ENCODE assay signal across 9 cellular contexts in genomic region chr2:105143094-105143466, GRCh38.
DNase-seq lines count a peak whose midpoint lies in the region; ATAC-seq and TF ChIP-seq lines count a peak whose summit lies in the region.
"Had no signal": no experiment of that assay in that cellular context is flagged by ENCODE, and none has a peak within 500 bp of the region (broad histone marks: within the 10 kb centered on the region; RNA-seq: fewer than 3 reads in every experiment).

No MANE protein-coding gene starts in this region.

- H3K36me3 ChIP-seq in ES-I3 (ENCODE audit: insufficient read depth, low read length) = no peaks in the 10 kb centered on the region
- H3K36me3 ChIP-seq in RWPE2 (ENCODE audit: low read depth) = no peaks in the 10 kb centered on the region

- peaks cover 34% of the 10 kb centered on the region for H3K27me3 ChIP-seq in RWPE2 (ENCODE audit: insufficient read depth, poor library complexity, severe bottlenecking)

- H3K27me3 Mint-ChIP-seq in endothelial cell (ENCODE audit: unreplicated experiment) (peaks cover 17% of the 10 kb centered on the region), progenitor cell of endocrine pancreas (peaks cover 4% of the 10 kb centered on the region)

- H3K27ac Mint-ChIP-seq in endothelial cell (ENCODE audit: unreplicated experiment) = no peak overlapping the region
- no peak overlapping the region for H3K27ac Mint-ChIP-seq in progenitor cell of endocrine pancreas

- H3K4me3 Mint-ChIP-seq in endothelial cell (ENCODE audit: unreplicated experiment) (peak overlapping the region; percentile 92), progenitor cell of endocrine pancreas (ENCODE audit: low read depth) (peak overlapping the region; percentile 84)

- H3K36me3 Mint-ChIP-seq in endothelial cell (ENCODE audit: low read depth, unreplicated experiment) (no peaks in the 10 kb centered on the region), progenitor cell of endocrine pancreas (ENCODE audit: insufficient read depth) (no peaks in the 10 kb centered on the region)

- H3K4me3 ChIP-seq in RWPE2 (ENCODE audit: severe bottlenecking) = peak overlapping the region; percentile 37

- ATAC-seq in RWPE2 (ENCODE audit: low read depth) = no peak; the same call in 2 of the 3 replicates
- no peak for ATAC-seq in omental fat pad (ENCODE audit: low FRiP score)

- H3K9me3 ChIP-seq in ES-I3 (ENCODE audit: control insufficient read depth, insufficient read depth, low read length) = no peaks in the 10 kb centered on the region
- H3K9me3 ChIP-seq in RWPE2 (ENCODE audit: severe bottlenecking) = no peaks in the 10 kb centered on the region

- no peaks in the 10 kb centered on the region for H3K9me3 Mint-ChIP-seq in endothelial cell (ENCODE audit: unreplicated experiment)
- H3K9me3 Mint-ChIP-seq in progenitor cell of endocrine pancreas (ENCODE audit: low read depth) = no peaks in the 10 kb centered on the region

- no peak for TF ChIP-seq CTCF in RWPE2 (IDR thresholded peaks at IDR 0.05; ENCODE audit: poor library complexity, severe bottlenecking)
- no peak for TF ChIP-seq CTCF in endothelial cell (IDR thresholded peaks at IDR 0.05; ENCODE audit: unreplicated experiment)
- TF ChIP-seq CTCF in progenitor cell of endocrine pancreas (IDR thresholded peaks at IDR 0.05; ENCODE audit: unreplicated experiment) = no peak
- no peak for TF ChIP-seq CTCF in omental fat pad (IDR thresholded peaks at IDR 0.05)

- no peak for DNase-seq in RWPE2 (ENCODE audit: low spot score)
- DNase-seq in endothelial cell (ENCODE audit: low spot score) = no peak
- DNase-seq in progenitor cell of endocrine pancreas (ENCODE audit: low spot score, unreplicated experiment) = no peak
- DNase-seq in NCI-H2107 (lab: John Stamatoyannopoulos, UW) = no peak
- DNase-seq in midbrain (lab: John Stamatoyannopoulos, UW) = no peak
- no peak for DNase-seq in omental fat pad (ENCODE audit: low spot score)
- DNase-seq: Kasumi-1, SHP77 treated with DMSO at 0.1 percent for 48 hours had no signal

- peak overlapping the region; percentile 78 for H3K9ac ChIP-seq in ES-I3 (ENCODE audit: low read depth, low read length)

- no peak overlapping the region for H3K27ac ChIP-seq in RWPE2 (ENCODE audit: poor library complexity, severe bottlenecking)

- H3K4me1 ChIP-seq in ES-I3 (ENCODE audit: insufficient read depth, low read length) (no peaks in the 10 kb centered on the region), RWPE2 (ENCODE audit: insufficient read depth, poor library complexity, severe bottlenecking) (no peaks in the 10 kb centered on the region)

- peaks cover 3% of the 10 kb centered on the region for H3K4me1 Mint-ChIP-seq in endothelial cell (ENCODE audit: unreplicated experiment)
- peaks cover 2% of the 10 kb centered on the region for H3K4me1 Mint-ChIP-seq in progenitor cell of endocrine pancreas (ENCODE audit: low read depth)
